Comparison of ENCODE assay signal across 1 cellular context in the genomic region with DNA sequence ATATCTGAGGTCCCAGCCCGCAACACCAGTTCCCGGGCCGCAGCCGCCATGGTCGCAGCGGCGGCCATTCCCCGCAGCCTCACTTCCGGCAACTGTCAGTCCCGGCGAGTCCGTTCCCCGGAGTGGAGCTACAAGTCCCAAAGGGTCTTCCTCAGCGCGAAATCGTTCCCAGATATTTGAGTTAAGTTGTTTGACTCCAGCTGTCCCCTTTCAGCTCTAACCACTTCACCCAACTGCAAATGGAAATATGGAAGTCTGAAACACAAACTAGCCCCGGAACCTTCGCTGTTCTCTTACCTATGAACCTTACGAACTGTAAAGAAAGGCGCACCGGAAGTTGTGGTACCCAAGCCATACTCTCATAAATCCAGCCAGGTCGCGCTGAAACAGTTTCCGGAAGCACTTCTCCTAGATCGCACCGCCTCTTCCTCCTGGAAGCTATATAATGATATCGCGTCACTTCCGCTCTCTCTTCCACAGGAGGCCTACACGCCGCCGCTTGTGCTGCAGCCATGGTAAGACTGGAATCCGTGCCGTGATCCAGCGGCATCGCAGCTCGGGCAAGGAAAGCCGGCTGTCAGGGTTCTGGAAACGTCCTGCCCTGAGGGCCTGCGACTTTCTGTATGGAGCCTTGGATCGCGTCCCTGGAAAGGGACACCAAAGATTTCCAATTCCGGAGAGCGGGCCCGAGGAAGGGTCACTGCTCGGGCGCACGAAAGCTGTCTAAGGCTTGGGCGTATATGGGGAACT.
A peak's percentile ranks its signal among the peaks of the same experiment; 100 is the strongest.
TF ChIP-seq lines count a peak whose summit lies in the region.

A gene (plus strand): TSS at position 468 of the 750 bp plus-strand sequence. CDS start 45 bp downstream, at position 513.
A gene with protein sequence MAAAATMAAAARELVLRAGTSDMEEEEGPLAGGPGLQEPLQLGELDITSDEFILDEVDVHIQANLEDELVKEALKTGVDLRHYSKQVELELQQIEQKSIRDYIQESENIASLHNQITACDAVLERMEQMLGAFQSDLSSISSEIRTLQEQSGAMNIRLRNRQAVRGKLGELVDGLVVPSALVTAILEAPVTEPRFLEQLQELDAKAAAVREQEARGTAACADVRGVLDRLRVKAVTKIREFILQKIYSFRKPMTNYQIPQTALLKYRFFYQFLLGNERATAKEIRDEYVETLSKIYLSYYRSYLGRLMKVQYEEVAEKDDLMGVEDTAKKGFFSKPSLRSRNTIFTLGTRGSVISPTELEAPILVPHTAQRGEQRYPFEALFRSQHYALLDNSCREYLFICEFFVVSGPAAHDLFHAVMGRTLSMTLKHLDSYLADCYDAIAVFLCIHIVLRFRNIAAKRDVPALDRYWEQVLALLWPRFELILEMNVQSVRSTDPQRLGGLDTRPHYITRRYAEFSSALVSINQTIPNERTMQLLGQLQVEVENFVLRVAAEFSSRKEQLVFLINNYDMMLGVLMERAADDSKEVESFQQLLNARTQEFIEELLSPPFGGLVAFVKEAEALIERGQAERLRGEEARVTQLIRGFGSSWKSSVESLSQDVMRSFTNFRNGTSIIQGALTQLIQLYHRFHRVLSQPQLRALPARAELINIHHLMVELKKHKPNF (minus strand): TSS at position 269 of the 750 bp plus-strand sequence. CDS start 201 bp downstream, at position 68.

TF ChIP-seq in WTC11, 78 proteins besides CTCF, POLR2A, EP300 and RAD21 (continued from another document):
- TF ChIP-seq, protein P1, sequence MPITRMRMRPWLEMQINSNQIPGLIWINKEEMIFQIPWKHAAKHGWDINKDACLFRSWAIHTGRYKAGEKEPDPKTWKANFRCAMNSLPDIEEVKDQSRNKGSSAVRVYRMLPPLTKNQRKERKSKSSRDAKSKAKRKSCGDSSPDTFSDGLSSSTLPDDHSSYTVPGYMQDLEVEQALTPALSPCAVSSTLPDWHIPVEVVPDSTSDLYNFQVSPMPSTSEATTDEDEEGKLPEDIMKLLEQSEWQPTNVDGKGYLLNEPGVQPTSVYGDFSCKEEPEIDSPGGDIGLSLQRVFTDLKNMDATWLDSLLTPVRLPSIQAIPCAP (CRISPR knock-in tag; IDR thresholded peaks at IDR 0.05), result no peak
- TF ChIP-seq ZNF317 (CRISPR knock-in tag; IDR thresholded peaks at IDR 0.05; ENCODE audit: borderline replicate concordance, low read depth) (no peak), ZNF232 (CRISPR knock-in tag; IDR thresholded peaks at IDR 0.05) (peak; percentile 68; the same call in 1 of the 2 replicates), EMX1 (CRISPR knock-in tag; IDR thresholded peaks at IDR 0.05) (no peak), KAT7 (CRISPR knock-in tag; IDR thresholded peaks at IDR 0.05; ENCODE audit: borderline replicate concordance) (no peak; the same call in 1 of the 2 replicates), ZNF219 (CRISPR knock-in tag; IDR thresholded peaks at IDR 0.05; ENCODE audit: borderline replicate concordance) (peak; percentile 74; the same call in 1 of the 2 replicates), NFATC4 (CRISPR knock-in tag; IDR thresholded peaks at IDR 0.05) (0 out of 2 replicates have a peak, but pooled peaks have one; percentile 77), ZNF671 (CRISPR knock-in tag; IDR thresholded peaks at IDR 0.05) (no peak), SP1 (CRISPR knock-in tag; conservative IDR thresholded peaks at IDR 0.05) (peak; percentile 53; the same call in 1 of the 2 replicates), RORB (CRISPR knock-in tag; IDR thresholded peaks at IDR 0.05) (0 out of 2 replicates have a peak, but pooled peaks have one; percentile 69), ETV6 (CRISPR knock-in tag; IDR thresholded peaks at IDR 0.05) (peak; percentile 62; the same call in 1 of the 2 replicates), TEAD1 (CRISPR knock-in tag; IDR thresholded peaks at IDR 0.05) (peak; percentile 58; the same call in 1 of the 2 replicates), ELF4 (CRISPR knock-in tag; IDR thresholded peaks at IDR 0.05; ENCODE audit: low read depth) (0 out of 2 replicates have a peak, but pooled peaks have one; percentile 20), FOXK1 (CRISPR knock-in tag; IDR thresholded peaks at IDR 0.05) (peak; percentile 89)
- TF ChIP-seq, protein P2, sequence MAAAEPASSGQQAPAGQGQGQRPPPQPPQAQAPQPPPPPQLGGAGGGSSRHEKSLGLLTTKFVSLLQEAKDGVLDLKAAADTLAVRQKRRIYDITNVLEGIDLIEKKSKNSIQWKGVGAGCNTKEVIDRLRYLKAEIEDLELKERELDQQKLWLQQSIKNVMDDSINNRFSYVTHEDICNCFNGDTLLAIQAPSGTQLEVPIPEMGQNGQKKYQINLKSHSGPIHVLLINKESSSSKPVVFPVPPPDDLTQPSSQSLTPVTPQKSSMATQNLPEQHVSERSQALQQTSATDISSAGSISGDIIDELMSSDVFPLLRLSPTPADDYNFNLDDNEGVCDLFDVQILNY (CRISPR knock-in tag; IDR thresholded peaks at IDR 0.05), result 0 out of 2 replicates have a peak, but pooled peaks have one; percentile 44
- TF ChIP-seq, protein P3, sequence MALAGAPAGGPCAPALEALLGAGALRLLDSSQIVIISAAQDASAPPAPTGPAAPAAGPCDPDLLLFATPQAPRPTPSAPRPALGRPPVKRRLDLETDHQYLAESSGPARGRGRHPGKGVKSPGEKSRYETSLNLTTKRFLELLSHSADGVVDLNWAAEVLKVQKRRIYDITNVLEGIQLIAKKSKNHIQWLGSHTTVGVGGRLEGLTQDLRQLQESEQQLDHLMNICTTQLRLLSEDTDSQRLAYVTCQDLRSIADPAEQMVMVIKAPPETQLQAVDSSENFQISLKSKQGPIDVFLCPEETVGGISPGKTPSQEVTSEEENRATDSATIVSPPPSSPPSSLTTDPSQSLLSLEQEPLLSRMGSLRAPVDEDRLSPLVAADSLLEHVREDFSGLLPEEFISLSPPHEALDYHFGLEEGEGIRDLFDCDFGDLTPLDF (CRISPR knock-in tag; IDR thresholded peaks at IDR 0.05), result peak; percentile 17; the same call in 1 of the 2 replicates
- TF ChIP-seq, protein P4, sequence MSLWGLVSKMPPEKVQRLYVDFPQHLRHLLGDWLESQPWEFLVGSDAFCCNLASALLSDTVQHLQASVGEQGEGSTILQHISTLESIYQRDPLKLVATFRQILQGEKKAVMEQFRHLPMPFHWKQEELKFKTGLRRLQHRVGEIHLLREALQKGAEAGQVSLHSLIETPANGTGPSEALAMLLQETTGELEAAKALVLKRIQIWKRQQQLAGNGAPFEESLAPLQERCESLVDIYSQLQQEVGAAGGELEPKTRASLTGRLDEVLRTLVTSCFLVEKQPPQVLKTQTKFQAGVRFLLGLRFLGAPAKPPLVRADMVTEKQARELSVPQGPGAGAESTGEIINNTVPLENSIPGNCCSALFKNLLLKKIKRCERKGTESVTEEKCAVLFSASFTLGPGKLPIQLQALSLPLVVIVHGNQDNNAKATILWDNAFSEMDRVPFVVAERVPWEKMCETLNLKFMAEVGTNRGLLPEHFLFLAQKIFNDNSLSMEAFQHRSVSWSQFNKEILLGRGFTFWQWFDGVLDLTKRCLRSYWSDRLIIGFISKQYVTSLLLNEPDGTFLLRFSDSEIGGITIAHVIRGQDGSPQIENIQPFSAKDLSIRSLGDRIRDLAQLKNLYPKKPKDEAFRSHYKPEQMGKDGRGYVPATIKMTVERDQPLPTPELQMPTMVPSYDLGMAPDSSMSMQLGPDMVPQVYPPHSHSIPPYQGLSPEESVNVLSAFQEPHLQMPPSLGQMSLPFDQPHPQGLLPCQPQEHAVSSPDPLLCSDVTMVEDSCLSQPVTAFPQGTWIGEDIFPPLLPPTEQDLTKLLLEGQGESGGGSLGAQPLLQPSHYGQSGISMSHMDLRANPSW (CRISPR knock-in tag; conservative IDR thresholded peaks at IDR 0.05; ENCODE audit: low read depth), result no peak
- TF ChIP-seq, protein P5, sequence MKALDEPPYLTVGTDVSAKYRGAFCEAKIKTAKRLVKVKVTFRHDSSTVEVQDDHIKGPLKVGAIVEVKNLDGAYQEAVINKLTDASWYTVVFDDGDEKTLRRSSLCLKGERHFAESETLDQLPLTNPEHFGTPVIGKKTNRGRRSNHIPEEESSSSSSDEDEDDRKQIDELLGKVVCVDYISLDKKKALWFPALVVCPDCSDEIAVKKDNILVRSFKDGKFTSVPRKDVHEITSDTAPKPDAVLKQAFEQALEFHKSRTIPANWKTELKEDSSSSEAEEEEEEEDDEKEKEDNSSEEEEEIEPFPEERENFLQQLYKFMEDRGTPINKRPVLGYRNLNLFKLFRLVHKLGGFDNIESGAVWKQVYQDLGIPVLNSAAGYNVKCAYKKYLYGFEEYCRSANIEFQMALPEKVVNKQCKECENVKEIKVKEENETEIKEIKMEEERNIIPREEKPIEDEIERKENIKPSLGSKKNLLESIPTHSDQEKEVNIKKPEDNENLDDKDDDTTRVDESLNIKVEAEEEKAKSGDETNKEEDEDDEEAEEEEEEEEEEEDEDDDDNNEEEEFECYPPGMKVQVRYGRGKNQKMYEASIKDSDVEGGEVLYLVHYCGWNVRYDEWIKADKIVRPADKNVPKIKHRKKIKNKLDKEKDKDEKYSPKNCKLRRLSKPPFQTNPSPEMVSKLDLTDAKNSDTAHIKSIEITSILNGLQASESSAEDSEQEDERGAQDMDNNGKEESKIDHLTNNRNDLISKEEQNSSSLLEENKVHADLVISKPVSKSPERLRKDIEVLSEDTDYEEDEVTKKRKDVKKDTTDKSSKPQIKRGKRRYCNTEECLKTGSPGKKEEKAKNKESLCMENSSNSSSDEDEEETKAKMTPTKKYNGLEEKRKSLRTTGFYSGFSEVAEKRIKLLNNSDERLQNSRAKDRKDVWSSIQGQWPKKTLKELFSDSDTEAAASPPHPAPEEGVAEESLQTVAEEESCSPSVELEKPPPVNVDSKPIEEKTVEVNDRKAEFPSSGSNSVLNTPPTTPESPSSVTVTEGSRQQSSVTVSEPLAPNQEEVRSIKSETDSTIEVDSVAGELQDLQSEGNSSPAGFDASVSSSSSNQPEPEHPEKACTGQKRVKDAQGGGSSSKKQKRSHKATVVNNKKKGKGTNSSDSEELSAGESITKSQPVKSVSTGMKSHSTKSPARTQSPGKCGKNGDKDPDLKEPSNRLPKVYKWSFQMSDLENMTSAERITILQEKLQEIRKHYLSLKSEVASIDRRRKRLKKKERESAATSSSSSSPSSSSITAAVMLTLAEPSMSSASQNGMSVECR (CRISPR knock-in tag; IDR thresholded peaks at IDR 0.05; ENCODE audit: borderline replicate concordance), result no peak; the same call in 1 of the 2 replicates
- TF ChIP-seq, protein P6, sequence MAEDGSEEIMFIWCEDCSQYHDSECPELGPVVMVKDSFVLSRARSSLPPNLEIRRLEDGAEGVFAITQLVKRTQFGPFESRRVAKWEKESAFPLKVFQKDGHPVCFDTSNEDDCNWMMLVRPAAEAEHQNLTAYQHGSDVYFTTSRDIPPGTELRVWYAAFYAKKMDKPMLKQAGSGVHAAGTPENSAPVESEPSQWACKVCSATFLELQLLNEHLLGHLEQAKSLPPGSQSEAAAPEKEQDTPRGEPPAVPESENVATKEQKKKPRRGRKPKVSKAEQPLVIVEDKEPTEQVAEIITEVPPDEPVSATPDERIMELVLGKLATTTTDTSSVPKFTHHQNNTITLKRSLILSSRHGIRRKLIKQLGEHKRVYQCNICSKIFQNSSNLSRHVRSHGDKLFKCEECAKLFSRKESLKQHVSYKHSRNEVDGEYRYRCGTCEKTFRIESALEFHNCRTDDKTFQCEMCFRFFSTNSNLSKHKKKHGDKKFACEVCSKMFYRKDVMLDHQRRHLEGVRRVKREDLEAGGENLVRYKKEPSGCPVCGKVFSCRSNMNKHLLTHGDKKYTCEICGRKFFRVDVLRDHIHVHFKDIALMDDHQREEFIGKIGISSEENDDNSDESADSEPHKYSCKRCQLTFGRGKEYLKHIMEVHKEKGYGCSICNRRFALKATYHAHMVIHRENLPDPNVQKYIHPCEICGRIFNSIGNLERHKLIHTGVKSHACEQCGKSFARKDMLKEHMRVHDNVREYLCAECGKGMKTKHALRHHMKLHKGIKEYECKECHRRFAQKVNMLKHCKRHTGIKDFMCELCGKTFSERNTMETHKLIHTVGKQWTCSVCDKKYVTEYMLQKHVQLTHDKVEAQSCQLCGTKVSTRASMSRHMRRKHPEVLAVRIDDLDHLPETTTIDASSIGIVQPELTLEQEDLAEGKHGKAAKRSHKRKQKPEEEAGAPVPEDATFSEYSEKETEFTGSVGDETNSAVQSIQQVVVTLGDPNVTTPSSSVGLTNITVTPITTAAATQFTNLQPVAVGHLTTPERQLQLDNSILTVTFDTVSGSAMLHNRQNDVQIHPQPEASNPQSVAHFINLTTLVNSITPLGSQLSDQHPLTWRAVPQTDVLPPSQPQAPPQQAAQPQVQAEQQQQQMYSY (CRISPR knock-in tag; IDR thresholded peaks at IDR 0.05), result peak; percentile 42
